Comparison of ENCODE assay signal across 22 cellular contexts in genomic region chr7:23062452-23062851, GRCh38. TPM values are rescaled to one million over a fixed set of nuclear protein-coding genes. Genes with fewer than 3 reads are reported as not detected.
DNase-seq lines count a peak whose midpoint lies in the region; ATAC-seq, FAIRE-seq and TF ChIP-seq lines count a peak whose summit lies in the region.
"Had no signal": no experiment of that assay in that cellular context is flagged by ENCODE, and none has a peak within 500 bp of the region (broad histone marks: within the 10 kb centered on the region; RNA-seq: fewer than 3 reads in every experiment).

No MANE protein-coding gene starts in this region.

- H3K4me3 ChIP-seq in mammary epithelial cell (replicated peaks in 1 of 3; ENCODE audit: insufficient read depth in 1 of 3, low read depth in 2 of 3, low read length in 3 of 3) (no peak overlapping the region), keratinocyte (ENCODE audit: control insufficient read depth in 2 of 3, extremely low read depth in 1 of 3, insufficient read depth in 2 of 3, low read depth in 1 of 3, low read length in 3 of 3) (no peak overlapping the region), gastroesophageal sphincter (no peak overlapping the region)
- H3K4me3 ChIP-seq: body of pancreas, gastrocnemius medialis, upper lobe of left lung had no signal

- DNase-seq in COLO829 (ENCODE audit: low spot score) (peak; percentile 95), LHCN-M2 (ENCODE audit: low read depth) (peak; percentile 46), mammary epithelial cell (peak; percentile 97), keratinocyte (ENCODE audit: low read depth, low spot score) (peak; percentile 59)
- no peak for DNase-seq in activated CD8-positive, alpha-beta memory T cell treated with anti-CD3 and anti-CD28 coated beads for 24 hours
- DNase-seq: activated CD8-positive, alpha-beta memory T cell treated with anti-CD3 and anti-CD28 coated beads, Interleukin-2, amount 10 ng/mL, durations not matched to agents 7 days and 5 days; activated gamma-delta T cell treated with Interleukin-2 at 50 U/mL for 16 hours; body of pancreas; gastrocnemius medialis; mesendoderm; NCI-H187 treated with DMSO at 0.1 percent for 48 hours; NCI-H524 treated with DMSO at 0.1 percent for 48 hours; nephron progenitor cell; retina; SW 1271; upper lobe of left lung; WERI-Rb-1 had no signal

- H3K4me1 ChIP-seq in mammary epithelial cell (ENCODE audit: insufficient read depth, low read length) (peaks cover 20% of the 10 kb centered on the region), keratinocyte (ENCODE audit: control insufficient read depth, extremely low read depth, insufficient read depth, low read length) (peaks cover 6% of the 10 kb centered on the region), gastroesophageal sphincter (peaks cover 0 to 7% (median 0%) of the 10 kb centered on the region in 3 donors)
- H3K4me1 ChIP-seq: body of pancreas, gastrocnemius medialis, upper lobe of left lung had no signal

- H3K27me3 ChIP-seq in mammary epithelial cell (ENCODE audit: insufficient read depth, low read length), result no peaks in the 10 kb centered on the region
- H3K27me3 ChIP-seq in keratinocyte (ENCODE audit: control insufficient read depth, extremely low read depth, insufficient read depth, low read length), result no peaks in the 10 kb centered on the region
- no peaks in the 10 kb centered on the region for H3K27me3 ChIP-seq in gastroesophageal sphincter
- H3K27me3 ChIP-seq: body of pancreas, gastrocnemius medialis, upper lobe of left lung had no signal

- peak overlapping the region; percentile 40 for H3K4me2 ChIP-seq in mammary epithelial cell (ENCODE audit: insufficient read depth, low read depth, low read length)
- H3K4me2 ChIP-seq in keratinocyte (ENCODE audit: control insufficient read depth, extremely low read depth, insufficient read depth, low read depth, low read length), result no peak overlapping the region

- no peaks in the 10 kb centered on the region for H3K36me3 Mint-ChIP-seq in stimulated activated memory B cell treated with anti-CD40 and anti-IgM and Interleukin-4, amounts not matched to agents 10 μg/mL and 1 μg/mL and 100 μg/mL, for 72 hours
- H3K36me3 Mint-ChIP-seq: activated CD8-positive, alpha-beta memory T cell treated with anti-CD3 and anti-CD28 coated beads, Interleukin-2, amount 10 ng/mL, durations not matched to agents 7 days and 5 days had no signal

- no peak for TF ChIP-seq EP300 in gastroesophageal sphincter (IDR thresholded peaks at IDR 0.05)

- H3K4me3 Mint-ChIP-seq in stimulated activated memory B cell treated with anti-CD40 and anti-IgM and Interleukin-4, amounts not matched to agents 10 μg/mL and 1 μg/mL and 100 μg/mL, for 72 hours, result no peak overlapping the region
- H3K4me3 Mint-ChIP-seq: activated CD8-positive, alpha-beta memory T cell treated with anti-CD3 and anti-CD28 coated beads, Interleukin-2, amount 10 ng/mL, durations not matched to agents 7 days and 5 days; B cell; nephron progenitor cell had no signal

- H3K9me1 ChIP-seq in keratinocyte (ENCODE audit: control insufficient read depth, extremely low read depth, insufficient read depth, low read length), result no peaks in the 10 kb centered on the region

- no peaks in the 10 kb centered on the region for H3K79me2 ChIP-seq in mammary epithelial cell (ENCODE audit: insufficient read depth, low read length)
- no peaks in the 10 kb centered on the region for H3K79me2 ChIP-seq in keratinocyte (ENCODE audit: control insufficient read depth, insufficient read depth, low read length)

- H4K20me1 ChIP-seq in mammary epithelial cell (ENCODE audit: insufficient read depth, low read length), result no peaks in the 10 kb centered on the region
- no peaks in the 10 kb centered on the region for H4K20me1 ChIP-seq in keratinocyte (ENCODE audit: control insufficient read depth, extremely low read depth, insufficient read depth, low read length)

- no peaks in the 10 kb centered on the region for H3K27me3 Mint-ChIP-seq in stimulated activated memory B cell treated with anti-CD40 and anti-IgM and Interleukin-4, amounts not matched to agents 10 μg/mL and 1 μg/mL and 100 μg/mL, for 72 hours

- TF ChIP-seq POLR2A in gastroesophageal sphincter (IDR thresholded peaks at IDR 0.05), result no peak

- dilution Hi-C loops in mammary epithelial cell (cut with HindIII; ENCODE audit: low sequenced_read_pairs) (no loop called here), keratinocyte (cut with MboI; ENCODE audit: extremely low pct_ligation_motif_present, low sequenced_read_pairs) (no loop called here)

- in situ Hi-C loops in mammary epithelial cell (cut with MboI; ENCODE audit: low sequenced_read_pairs in 2 of 2), result loop anchor here in 1 of 2 donors (10.0 kb wide), 1 partner anchor 498 kb away; no protein-coding TSS in a partner anchor

- peak; percentile 86 for FAIRE-seq in keratinocyte (lab: Jason Lieb, UNC)
- FAIRE-seq: GM12892 had no signal

- ATAC-seq in GM21619 (IDR thresholded peaks at IDR 0.05; ENCODE audit: unreplicated experiment), result no peak
- ATAC-seq in gastroesophageal sphincter, result no peak
- no peak for ATAC-seq in stimulated activated memory B cell treated with anti-CD40 and anti-IgM and Interleukin-4, amounts not matched to agents 10 μg/mL and 1 μg/mL and 100 μg/mL, for 72 hours
- ATAC-seq: activated CD8-positive, alpha-beta memory T cell treated with anti-CD3 and anti-CD28 coated beads, Interleukin-2, amount 10 ng/mL, durations not matched to agents 7 days and 5 days; body of pancreas; gastrocnemius medialis had no signal

- no TSS peak for BruUV-seq in mammary epithelial cell (replicated peaks; lab: Mats Ljungman, UMichigan)

- no peak overlapping the region for H2AFZ ChIP-seq in mammary epithelial cell (ENCODE audit: low read depth, low read length)
- no peak overlapping the region for H2AFZ ChIP-seq in keratinocyte (ENCODE audit: control insufficient read depth, low read length)

- H3K36me3 ChIP-seq in mammary epithelial cell (ENCODE audit: insufficient read depth, low read length) (no peaks in the 10 kb centered on the region), keratinocyte (ENCODE audit: control insufficient read depth in 2 of 2, extremely low read depth in 1 of 2, insufficient read depth in 2 of 2, low read length in 2 of 2) (no peaks in the 10 kb centered on the region), gastroesophageal sphincter (no peaks in the 10 kb centered on the region)
- H3K36me3 ChIP-seq: gastrocnemius medialis, upper lobe of left lung, WERI-Rb-1 had no signal

- H3K27ac ChIP-seq in mammary epithelial cell (ENCODE audit: insufficient read depth, low read depth, low read length) (peak overlapping the region; percentile 66), keratinocyte (ENCODE audit: control insufficient read depth, insufficient read depth, low read length) (no peak overlapping the region), gastroesophageal sphincter (peak overlapping the region in 2 of 4 donors; percentile 26 to 31)
- H3K27ac ChIP-seq: body of pancreas, gastrocnemius medialis, upper lobe of left lung, WERI-Rb-1 had no signal

- 0% methylated on average over 3 of the region's 7 CpGs for WGBS in mammary epithelial cell (ENCODE audit: low coverage, missing lambda C conversion rate)
- 61 to 72% methylated on average over 6 of the region's 7 CpGs for WGBS in gastroesophageal sphincter (ENCODE audit: low coverage in 1 of 2), 2 donors

- H3K9me3 Mint-ChIP-seq in stimulated activated memory B cell treated with anti-CD40 and anti-IgM and Interleukin-4, amounts not matched to agents 10 μg/mL and 1 μg/mL and 100 μg/mL, for 72 hours, result no peaks in the 10 kb centered on the region
- H3K9me3 Mint-ChIP-seq: nephron progenitor cell had no signal

- H3K4me1 Mint-ChIP-seq in stimulated activated memory B cell treated with anti-CD40 and anti-IgM and Interleukin-4, amounts not matched to agents 10 μg/mL and 1 μg/mL and 100 μg/mL, for 72 hours, result no peaks in the 10 kb centered on the region
- H3K4me1 Mint-ChIP-seq: activated CD8-positive, alpha-beta memory T cell treated with anti-CD3 and anti-CD28 coated beads, Interleukin-2, amount 10 ng/mL, durations not matched to agents 7 days and 5 days; B cell had no signal

- no peak overlapping the region for H3K27ac Mint-ChIP-seq in stimulated activated memory B cell treated with anti-CD40 and anti-IgM and Interleukin-4, amounts not matched to agents 10 μg/mL and 1 μg/mL and 100 μg/mL, for 72 hours
- H3K27ac Mint-ChIP-seq: activated CD8-positive, alpha-beta memory T cell treated with anti-CD3 and anti-CD28 coated beads, Interleukin-2, amount 10 ng/mL, durations not matched to agents 7 days and 5 days; B cell; nephron progenitor cell had no signal

- no peak overlapping the region for H3K9ac ChIP-seq in mammary epithelial cell (ENCODE audit: insufficient read depth, low read length)
- no peak overlapping the region for H3K9ac ChIP-seq in keratinocyte (ENCODE audit: control insufficient read depth, extremely low read depth, insufficient read depth, low read length)

- intact Hi-C loops in mammary epithelial cell (cut with micrococcal nuclease), result no loop called here

- CTCF ChIA-PET in mammary epithelial cell (lab: Charles Lee; ENCODE audit: low non-redundant PET), result no interaction called here

- H3K9me3 ChIP-seq in mammary epithelial cell (replicated peaks; ENCODE audit: insufficient read depth, low read length), result no peaks in the 10 kb centered on the region
- no peaks in the 10 kb centered on the region for H3K9me3 ChIP-seq in keratinocyte (ENCODE audit: control insufficient read depth, low read depth, low read length)
- H3K9me3 ChIP-seq in gastroesophageal sphincter, result no peaks in the 10 kb centered on the region
- H3K9me3 ChIP-seq: body of pancreas, gastrocnemius medialis, upper lobe of left lung had no signal

- TF ChIP-seq CTCF in mammary epithelial cell (conservative IDR thresholded peaks at IDR 0.05 in 1 of 2, IDR thresholded peaks at IDR 0.05 in 1 of 2; ENCODE audit: extremely low read depth in 1 of 2, insufficient read depth in 1 of 2, low read depth in 1 of 2, low read length in 2 of 2), result no peak
- TF ChIP-seq CTCF in keratinocyte (optimal IDR thresholded peaks at IDR 0.05 in 1 of 3, IDR thresholded peaks at IDR 0.05 in 1 of 3, conservative IDR thresholded peaks at IDR 0.05 in 1 of 3; ENCODE audit: extremely low read depth in 1 of 3, insufficient read depth in 2 of 3, low read length in 3 of 3), result no peak
- no peak for TF ChIP-seq CTCF in gastroesophageal sphincter (IDR thresholded peaks at IDR 0.05)

RNA-seq across cellular contexts. Expression of gene KLHL7, which starts 43.1 kb away (rescaled TPM):
- total RNA-seq in LHCN-M2 (2014; rRNA removed) (68.8 and 88.9 TPM in 2 replicates), mammary epithelial cell (10 to 100 TPM; 33.3 to 39.2 TPM), gastroesophageal sphincter (10 to 100 TPM; 21.3 to 45.9 (median 27.6) TPM)
- 30.3 TPM for polyA plus RNA-seq in LHCN-M2 (2012)
- polyA plus RNA-seq in mammary epithelial cell (24.9 TPM), keratinocyte (28.3 to 43.1 TPM (median 30.0 TPM) in 3 replicates)
- polyA minus RNA-seq in mammary epithelial cell (5.9 TPM), keratinocyte (11.1 to 34.9 TPM (median 16.9 TPM) in 3 replicates)
- polyA plus RNA-seq in keratinocyte (2011; ENCODE audit: low read depth), result 48.4 TPM
- 28.3 and 49.9 TPM in 2 replicates for polyA plus RNA-seq in keratinocyte (2011; cell fraction: cytosol; rRNA removed)
- polyA plus RNA-seq in keratinocyte (2011; cell fraction: nucleus; rRNA removed), result 29.9 and 37.8 TPM in 2 replicates
- 27.0 and 27.9 TPM in 2 replicates for polyA plus RNA-seq in keratinocyte (2012; ENCODE audit: low replicate concordance)
- 43.0 TPM for polyA minus RNA-seq in keratinocyte (2011; cell fraction: cytosol; rRNA and poly(A)+ RNA removed)
- 24.9 and 43.0 TPM in 2 replicates for polyA minus RNA-seq in keratinocyte (2011; cell fraction: nucleus; rRNA and poly(A)+ RNA removed)

RNA-seq across cellular contexts. Expression of gene HYCC1, which starts 48.5 kb away (rescaled TPM):
- total RNA-seq in LHCN-M2 (2014; rRNA removed), result 209 and 221 TPM in 2 replicates
- 28.1 TPM for polyA plus RNA-seq in LHCN-M2 (2012)
- total RNA-seq in mammary epithelial cell, result 10 to 100 TPM; 40.5 to 72.5 TPM
- 40.1 TPM for polyA plus RNA-seq in mammary epithelial cell
- polyA minus RNA-seq in mammary epithelial cell, result 56.3 TPM
- 17.1 to 35.8 TPM (median 31.7 TPM) in 3 replicates for polyA plus RNA-seq in keratinocyte
- polyA plus RNA-seq in keratinocyte (2011; ENCODE audit: low read depth), result 31.2 TPM
- polyA plus RNA-seq in keratinocyte (2011; cell fraction: cytosol; rRNA removed), result 14.8 and 25.2 TPM in 2 replicates
- polyA plus RNA-seq in keratinocyte (2011; cell fraction: nucleus; rRNA removed), result 26.0 and 35.9 TPM in 2 replicates
- 9.5 and 29.2 TPM in 2 replicates for polyA plus RNA-seq in keratinocyte (2012; ENCODE audit: low replicate concordance)
- polyA minus RNA-seq in keratinocyte, result 12.9 to 40.9 TPM (median 22.2 TPM) in 3 replicates
- polyA minus RNA-seq in keratinocyte (2011; cell fraction: cytosol; rRNA and poly(A)+ RNA removed), result 29.7 TPM
- 20.7 and 42.2 TPM in 2 replicates for polyA minus RNA-seq in keratinocyte (2011; cell fraction: nucleus; rRNA and poly(A)+ RNA removed)
- total RNA-seq in gastroesophageal sphincter, result 10 to 100 TPM; 39.7 to 87.7 (median 52.7) TPM
